14 cellular contexts compared by ENCODE assay signal in the genomic region with DNA sequence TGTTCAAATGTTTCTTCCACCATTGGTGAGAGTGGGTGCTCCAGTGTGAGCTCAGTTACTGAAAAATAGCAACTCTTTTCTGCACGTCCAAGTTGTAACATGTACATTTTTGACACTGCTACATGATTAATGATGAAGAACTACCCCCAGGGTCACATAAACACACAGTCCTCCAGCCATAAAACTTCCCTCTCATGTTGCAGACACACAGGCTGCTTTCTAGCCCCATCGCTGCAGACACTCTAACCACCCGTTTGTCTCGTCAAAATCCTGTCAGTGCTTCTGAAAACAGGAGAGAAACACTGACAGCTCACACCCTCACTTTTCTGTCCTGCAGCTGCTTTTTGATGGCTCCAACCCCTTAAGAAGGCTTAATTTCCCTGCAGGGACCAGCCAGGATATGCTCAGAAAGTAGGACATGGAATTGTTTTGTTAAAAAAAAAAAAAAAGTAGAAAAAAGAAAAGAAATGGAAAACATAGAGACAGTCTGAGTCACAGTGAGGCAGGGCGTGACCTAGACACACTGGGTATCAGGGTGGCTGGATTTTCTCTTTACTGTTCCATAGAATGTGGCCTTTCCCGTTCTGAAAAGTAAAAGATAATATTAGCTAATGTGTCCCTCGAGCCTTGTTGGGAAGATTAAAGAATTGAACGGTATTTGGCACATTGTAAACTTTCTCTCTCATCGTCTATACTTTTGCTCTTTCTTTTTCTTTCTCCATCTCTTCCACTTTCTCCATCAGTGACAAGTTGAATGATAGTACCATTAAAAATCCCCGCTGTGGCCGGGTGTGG. TPM values are rescaled to one million over a fixed set of nuclear protein-coding genes. Genes with fewer than 3 reads are reported as not detected.
DNase-seq lines count a peak whose midpoint lies in the region; ATAC-seq, FAIRE-seq and TF ChIP-seq lines count a peak whose summit lies in the region.
"Had no signal": no experiment of that assay in that cellular context is flagged by ENCODE, and none has a peak within 500 bp of the region (broad histone marks: within the 10 kb centered on the region; RNA-seq: fewer than 3 reads in every experiment).

No MANE protein-coding gene starts in this region.

- H3F3A ChIP-seq in neural progenitor cell (ENCODE audit: low read depth) = no peaks in the 10 kb centered on the region

- no peaks in the 10 kb centered on the region for H3K9me3 ChIP-seq in breast epithelium
- no peaks in the 10 kb centered on the region for H3K9me3 ChIP-seq in keratinocyte (ENCODE audit: control insufficient read depth, low read depth, low read length)
- H3K9me3 ChIP-seq in neural progenitor cell (ENCODE audit: low read depth) = no peaks in the 10 kb centered on the region
- H3K9me3 ChIP-seq: BLaER1 treated with 17β-estradiol and CSF1 and Interleukin-3, amounts not matched to agents 10 nM and 100 nM had no signal

- H3K79me2 ChIP-seq in keratinocyte (ENCODE audit: control insufficient read depth, insufficient read depth, low read length) (no peaks in the 10 kb centered on the region), neural progenitor cell (ENCODE audit: low read depth) (no peaks in the 10 kb centered on the region)

- TF ChIP-seq CTCF in MCF 10A (IDR thresholded peaks at IDR 0.05; ENCODE audit: unreplicated experiment) (no peak), breast epithelium (IDR thresholded peaks at IDR 0.05) (no peak), keratinocyte (optimal IDR thresholded peaks at IDR 0.05 in 1 of 3, IDR thresholded peaks at IDR 0.05 in 1 of 3, conservative IDR thresholded peaks at IDR 0.05 in 1 of 3; ENCODE audit: extremely low read depth in 1 of 3, insufficient read depth in 2 of 3, low read length in 3 of 3) (no peak), neural progenitor cell (IDR thresholded peaks at IDR 0.05) (no peak)

- CTCF ChIA-PET in MCF 10A (lab: Yijun Ruan, JAX) = interaction anchor here (0.6 to 0.9 kb wide), 3 partner anchors 10 to 36 kb away, joined by 3 to 4 read pairs (median 3); no protein-coding TSS in a partner anchor

- no peaks in the 10 kb centered on the region for H3K36me3 ChIP-seq in breast epithelium
- no peaks in the 10 kb centered on the region for H3K36me3 ChIP-seq in keratinocyte (ENCODE audit: control insufficient read depth in 2 of 2, extremely low read depth in 1 of 2, insufficient read depth in 2 of 2, low read length in 2 of 2)
- H3K36me3 ChIP-seq in neural progenitor cell = no peaks in the 10 kb centered on the region
- H3K36me3 ChIP-seq: BLaER1 treated with 17β-estradiol and CSF1 and Interleukin-3, amounts not matched to agents 10 nM and 100 nM had no signal

- dilution Hi-C loops in keratinocyte (cut with MboI; ENCODE audit: extremely low pct_ligation_motif_present, low sequenced_read_pairs) = no loop called here

- intact Hi-C loops in MCF 10A (cut with micrococcal nuclease) (no loop called here), breast epithelium (cut with DNase I; ENCODE audit: low total_unique reads) (no loop called here)

- POLR2A ChIA-PET in MCF 10A (lab: Yijun Ruan, JAX) = interaction anchor here (0.6 to 1.4 kb wide), 4 partner anchors 13 to 569 kb away, joined by 3 to 4 read pairs (median 4); no protein-coding TSS in a partner anchor

- H3K27me3 ChIP-seq in breast epithelium (no peaks in the 10 kb centered on the region), keratinocyte (ENCODE audit: control insufficient read depth, extremely low read depth, insufficient read depth, low read length) (no peaks in the 10 kb centered on the region), neural progenitor cell (no peaks in the 10 kb centered on the region)
- H3K27me3 ChIP-seq: BLaER1 treated with 17β-estradiol and CSF1 and Interleukin-3, amounts not matched to agents 10 nM and 100 nM had no signal

- FAIRE-seq in keratinocyte (lab: Jason Lieb, UNC) = no peak
- FAIRE-seq in urothelium cell line (lab: Jason Lieb, UNC) = no peak

- peak overlapping the region; percentile 16 for H3K9ac ChIP-seq in keratinocyte (ENCODE audit: control insufficient read depth, extremely low read depth, insufficient read depth, low read length)
- no peak overlapping the region for H3K9ac ChIP-seq in neural progenitor cell
- H3K9ac ChIP-seq: BLaER1 treated with 17β-estradiol and CSF1 and Interleukin-3, amounts not matched to agents 10 nM and 100 nM had no signal

- ATAC-seq in activated T-helper 17 cell treated with anti-CD3 and anti-CD28 coated beads, Interleukin-2, amount 50 U/mL, for 72 hours (replicated peaks) = no peak
- no peak for ATAC-seq in HG03175 (IDR thresholded peaks at IDR 0.05; ENCODE audit: unreplicated experiment)
- ATAC-seq: SK-N-SH treated with all-trans-retinoic acid at 6 μM for 48 hours had no signal

- H3K4me3 Mint-ChIP-seq in MCF 10A (ENCODE audit: unreplicated experiment) (no peak overlapping the region), neural progenitor cell (no peak overlapping the region)
- peak overlapping the region; percentile 41 for H3K4me3 Mint-ChIP-seq in activated T-helper 17 cell treated with anti-CD3 and anti-CD28 coated beads, Interleukin-2, amount 50 U/mL, for 72 hours

- H2AFZ ChIP-seq in keratinocyte (ENCODE audit: control insufficient read depth, low read length) = peak overlapping the region; percentile 24
- no peak overlapping the region for H2AFZ ChIP-seq in neural progenitor cell (replicated peaks)

- DNase-seq in MCF 10A (ENCODE audit: unreplicated experiment) (peak; percentile 15), breast epithelium (ENCODE audit: low spot score in 2 of 2) (no peak), keratinocyte (ENCODE audit: low read depth, low spot score) (no peak), urothelium cell line (ENCODE audit: low spot score) (peak; percentile 20), neural progenitor cell (ENCODE audit: low spot score) (no peak), Ammon's horn (ENCODE audit: low spot score) (no peak)
- DNase-seq: NCI-H1048, NCI-H774 had no signal

- no peaks in the 10 kb centered on the region for H3K4me1 ChIP-seq in breast epithelium
- H3K4me1 ChIP-seq in keratinocyte (ENCODE audit: control insufficient read depth, extremely low read depth, insufficient read depth, low read length) = peaks cover 32% of the 10 kb centered on the region
- no peaks in the 10 kb centered on the region for H3K4me1 ChIP-seq in neural progenitor cell

- no TSS peak for BruUV-seq in MCF 10A (replicated peaks; lab: Mats Ljungman, UMichigan)

- H3K4me3 ChIP-seq in breast epithelium (no peak overlapping the region), keratinocyte (ENCODE audit: control insufficient read depth in 2 of 3, extremely low read depth in 1 of 3, insufficient read depth in 2 of 3, low read depth in 1 of 3, low read length in 3 of 3) (peak overlapping the region in 2 of 3 experiments; percentile 16 to 21), neural progenitor cell (no peak overlapping the region)
- H3K4me3 ChIP-seq: BLaER1 treated with 17β-estradiol and CSF1 and Interleukin-3, amounts not matched to agents 10 nM and 100 nM had no signal

- no peaks in the 10 kb centered on the region for H3K27me3 Mint-ChIP-seq in MCF 10A (ENCODE audit: insufficient read depth, unreplicated experiment)
- H3K27me3 Mint-ChIP-seq in activated T-helper 17 cell treated with anti-CD3 and anti-CD28 coated beads, Interleukin-2, amount 50 U/mL, for 72 hours = peaks cover 19% of the 10 kb centered on the region
- peaks cover 2% of the 10 kb centered on the region for H3K27me3 Mint-ChIP-seq in neural progenitor cell (ENCODE audit: insufficient read depth, low read depth)

- H3K36me3 Mint-ChIP-seq in MCF 10A (ENCODE audit: insufficient read depth, unreplicated experiment) (no peaks in the 10 kb centered on the region), neural progenitor cell (no peaks in the 10 kb centered on the region)
- H3K36me3 Mint-ChIP-seq in activated T-helper 17 cell treated with anti-CD3 and anti-CD28 coated beads, Interleukin-2, amount 50 U/mL, for 72 hours (ENCODE audit: low read depth) = no peaks in the 10 kb centered on the region

- TF ChIP-seq POLR2A in breast epithelium (IDR thresholded peaks at IDR 0.05) = no peak

- H3K27ac ChIP-seq in breast epithelium = no peak overlapping the region
- peak overlapping the region; percentile 34 for H3K27ac ChIP-seq in keratinocyte (ENCODE audit: control insufficient read depth, insufficient read depth, low read length)
- no peak overlapping the region for H3K27ac ChIP-seq in neural progenitor cell
- H3K27ac ChIP-seq: BLaER1 treated with 17β-estradiol and CSF1 and Interleukin-3, amounts not matched to agents 10 nM and 100 nM had no signal

- H4K20me1 ChIP-seq in keratinocyte (ENCODE audit: control insufficient read depth, extremely low read depth, insufficient read depth, low read length) = no peaks in the 10 kb centered on the region
- no peaks in the 10 kb centered on the region for H4K20me1 ChIP-seq in neural progenitor cell (ENCODE audit: low read depth)
- H4K20me1 ChIP-seq: BLaER1 treated with 17β-estradiol and CSF1 and Interleukin-3, amounts not matched to agents 10 nM and 100 nM had no signal

- H3K4me2 ChIP-seq in keratinocyte (ENCODE audit: control insufficient read depth, extremely low read depth, insufficient read depth, low read depth, low read length) (peak overlapping the region; percentile 80), neural progenitor cell (no peak overlapping the region)

- H3K9me3 Mint-ChIP-seq in MCF 10A (ENCODE audit: unreplicated experiment) (no peaks in the 10 kb centered on the region), neural progenitor cell (no peaks in the 10 kb centered on the region)
- H3K9me3 Mint-ChIP-seq in activated T-helper 17 cell treated with anti-CD3 and anti-CD28 coated beads, Interleukin-2, amount 50 U/mL, for 72 hours = no peaks in the 10 kb centered on the region

- H3K4me1 Mint-ChIP-seq in MCF 10A (ENCODE audit: insufficient read depth, unreplicated experiment) (peaks cover 17% of the 10 kb centered on the region), neural progenitor cell (peaks cover 11% of the 10 kb centered on the region)
- H3K4me1 Mint-ChIP-seq in activated T-helper 17 cell treated with anti-CD3 and anti-CD28 coated beads, Interleukin-2, amount 50 U/mL, for 72 hours = no peaks in the 10 kb centered on the region

- H3K9me1 ChIP-seq in keratinocyte (ENCODE audit: control insufficient read depth, extremely low read depth, insufficient read depth, low read length) = no peaks in the 10 kb centered on the region

- H3K27ac Mint-ChIP-seq in MCF 10A (ENCODE audit: low read depth, unreplicated experiment) = no peak overlapping the region
- H3K27ac Mint-ChIP-seq in activated T-helper 17 cell treated with anti-CD3 and anti-CD28 coated beads, Interleukin-2, amount 50 U/mL, for 72 hours = no peak overlapping the region
- H3K27ac Mint-ChIP-seq in neural progenitor cell = no peak overlapping the region

RNA-seq across cellular contexts. Expression of gene CCL5, which starts 20.7 kb away (rescaled TPM):
- total RNA-seq in MCF 10A (2022) (not detected in 2 replicates), breast epithelium (1 to 10 TPM; 3.5 to 7.6 (median 4.6) TPM), neural progenitor cell (ENCODE audit: low replicate concordance) (not detected in 2 replicates)
- total RNA-seq in activated T-helper 17 cell treated with anti-CD3 and anti-CD28 coated beads, Interleukin-2, amount 50 U/mL, for 72 hours = 10 to 100 TPM; 17.2 to 22.5 TPM
- 0.37 to 0.46 TPM (median 0.46 TPM) in 3 replicates for polyA plus RNA-seq in keratinocyte
- polyA plus RNA-seq in keratinocyte (2011; ENCODE audit: low read depth) = not detected
- 1.0 and 2.0 TPM in 2 replicates for polyA plus RNA-seq in keratinocyte (2011; cell fraction: cytosol; rRNA removed)
- 0.31 and 0.75 TPM in 2 replicates for polyA plus RNA-seq in keratinocyte (2011; cell fraction: nucleus; rRNA removed)
- polyA plus RNA-seq in keratinocyte (2012; ENCODE audit: low replicate concordance) = 0.23 and 0.35 TPM in 2 replicates
- polyA minus RNA-seq in keratinocyte = 0.64 TPM in 1 of 3 replicates, not detected in the others
- polyA minus RNA-seq in keratinocyte (2011; cell fraction: cytosol; rRNA and poly(A)+ RNA removed) = not detected
- 0.32 TPM in 1 of 2 replicates, not detected in the other for polyA minus RNA-seq in keratinocyte (2011; cell fraction: nucleus; rRNA and poly(A)+ RNA removed)
- total RNA-seq: fibroblast of lung had no signal

RNA-seq across cellular contexts. Expression of gene RDM1, which starts 29.7 kb away (rescaled TPM):
- total RNA-seq in MCF 10A (2022) (0.44 and 2.6 TPM in 2 replicates), breast epithelium (not detected), neural progenitor cell (ENCODE audit: low replicate concordance) (22.8 and 28.8 TPM in 2 replicates)
- total RNA-seq in activated T-helper 17 cell treated with anti-CD3 and anti-CD28 coated beads, Interleukin-2, amount 50 U/mL, for 72 hours = 1 to 10 TPM; 2.0 to 4.3 TPM
- polyA plus RNA-seq in keratinocyte = 0.40 to 1.1 TPM (median 0.87 TPM) in 3 replicates
- not detected for polyA plus RNA-seq in keratinocyte (2011; ENCODE audit: low read depth)
- 0.39 and 0.45 TPM in 2 replicates for polyA plus RNA-seq in keratinocyte (2011; cell fraction: cytosol; rRNA removed)
- polyA plus RNA-seq in keratinocyte (2011; cell fraction: nucleus; rRNA removed) = 0.18 and 0.21 TPM in 2 replicates
- polyA plus RNA-seq in keratinocyte (2012; ENCODE audit: low replicate concordance) = 0.47 and 1.2 TPM in 2 replicates
- polyA minus RNA-seq in keratinocyte = 0.36 to 0.76 TPM in 2 of 3 replicates, not detected in the other
- not detected for polyA minus RNA-seq in keratinocyte (2011; cell fraction: cytosol; rRNA and poly(A)+ RNA removed)
- not detected in 2 replicates for polyA minus RNA-seq in keratinocyte (2011; cell fraction: nucleus; rRNA and poly(A)+ RNA removed)
- total RNA-seq: cardiac septum had no signal

RNA-seq across cellular contexts. Expression of gene HEATR9, which starts 32.2 kb away (rescaled TPM):
- total RNA-seq in MCF 10A (2022) (not detected in 2 replicates), breast epithelium (under 1 TPM in 1 of 3 donors, not detected in 2; 0.16 TPM), neural progenitor cell (ENCODE audit: low replicate concordance) (not detected in 2 replicates)
- under 1 TPM in 1 of 2 donors, not detected in 1; 0.24 TPM for total RNA-seq in activated T-helper 17 cell treated with anti-CD3 and anti-CD28 coated beads, Interleukin-2, amount 50 U/mL, for 72 hours
- polyA plus RNA-seq in keratinocyte = not detected in 3 replicates
- polyA plus RNA-seq in keratinocyte (2011; ENCODE audit: low read depth) = not detected
- not detected in 2 replicates for polyA plus RNA-seq in keratinocyte (2011; cell fraction: cytosol; rRNA removed)
- polyA plus RNA-seq in keratinocyte (2011; cell fraction: nucleus; rRNA removed) = not detected in 2 replicates
- not detected in 2 replicates for polyA plus RNA-seq in keratinocyte (2012; ENCODE audit: low replicate concordance)
- polyA minus RNA-seq in keratinocyte = not detected in 3 replicates
- not detected for polyA minus RNA-seq in keratinocyte (2011; cell fraction: cytosol; rRNA and poly(A)+ RNA removed)
- polyA minus RNA-seq in keratinocyte (2011; cell fraction: nucleus; rRNA and poly(A)+ RNA removed) = not detected in 2 replicates
- total RNA-seq: cardiac septum, fibroblast of lung had no signal
- polyA plus RNA-seq: fibroblast of lung had no signal

RNA-seq across cellular contexts. Expression of gene LYZL6, which starts 42.6 kb away (rescaled TPM):
- total RNA-seq in MCF 10A (2022) (not detected in 2 replicates), breast epithelium (not detected), neural progenitor cell (ENCODE audit: low replicate concordance) (not detected in 2 replicates)
- not detected for total RNA-seq in activated T-helper 17 cell treated with anti-CD3 and anti-CD28 coated beads, Interleukin-2, amount 50 U/mL, for 72 hours
- not detected in 3 replicates for polyA plus RNA-seq in keratinocyte
- polyA plus RNA-seq in keratinocyte (2011; ENCODE audit: low read depth) = not detected
- polyA plus RNA-seq in keratinocyte (2011; cell fraction: cytosol; rRNA removed) = not detected in 2 replicates
- not detected in 2 replicates for polyA plus RNA-seq in keratinocyte (2011; cell fraction: nucleus; rRNA removed)
- polyA plus RNA-seq in keratinocyte (2012; ENCODE audit: low replicate concordance) = not detected in 2 replicates
- polyA minus RNA-seq in keratinocyte = not detected in 3 replicates
- not detected for polyA minus RNA-seq in keratinocyte (2011; cell fraction: cytosol; rRNA and poly(A)+ RNA removed)
- polyA minus RNA-seq in keratinocyte (2011; cell fraction: nucleus; rRNA and poly(A)+ RNA removed) = not detected in 2 replicates
- total RNA-seq: cardiac septum, fibroblast of lung had no signal
- polyA plus RNA-seq: fibroblast of lung had no signal

Comparison
In these comparisons a context has a peak if more than half of its experiments do, and no peak if none do; other contexts are left out.
1. DNase-seq: peak in MCF 10A (single experiment) and urothelium cell line (single experiment); none in breast epithelium (0 of 2), keratinocyte (single experiment), neural progenitor cell (single experiment) and Ammon's horn (single experiment).
2. H3K4me3 ChIP-seq: peak in keratinocyte (2 of 3); none in breast epithelium (0 of 3) and neural progenitor cell (single experiment).